Comparison of ENCODE assay signal across 8 cellular contexts in the genomic region with DNA sequence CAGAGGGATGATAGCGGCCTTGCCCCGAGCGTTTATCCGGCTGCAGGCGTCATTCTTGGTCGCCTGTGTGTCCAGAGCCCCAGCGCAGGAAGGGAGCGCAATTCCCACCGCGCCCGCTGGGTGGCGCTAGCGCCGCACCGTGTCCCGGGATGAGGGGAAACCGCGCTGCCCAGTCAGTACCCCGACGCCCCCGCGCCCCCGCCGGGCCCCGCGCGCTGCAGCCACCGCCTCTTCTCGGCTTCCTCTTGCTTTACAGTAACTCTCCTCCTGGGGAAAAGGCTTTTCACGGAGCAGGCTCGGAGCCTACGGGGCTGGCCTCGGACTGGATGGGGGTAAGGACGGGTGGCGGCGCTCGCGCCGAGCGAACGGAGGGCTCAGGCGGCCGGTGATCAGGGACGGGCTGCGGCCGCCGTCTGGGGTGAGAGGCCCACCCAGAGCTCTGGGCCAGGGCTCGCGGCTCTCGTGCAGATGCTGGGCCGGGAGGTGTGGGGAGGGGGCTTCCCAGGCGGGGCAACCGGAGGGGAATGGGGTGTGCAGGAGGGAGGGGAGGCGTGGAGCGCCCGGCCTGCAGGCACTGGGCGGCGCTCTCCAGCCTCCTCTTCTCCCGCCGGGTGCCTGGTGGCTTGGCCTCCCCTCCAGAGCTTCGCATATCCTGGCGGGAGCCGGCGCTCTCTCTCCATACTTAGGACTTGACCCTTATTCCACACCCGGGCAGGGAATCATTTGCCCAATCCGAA. TPM values are rescaled to one million over a fixed set of nuclear protein-coding genes. Genes with fewer than 3 reads are reported as not detected.
DNase-seq lines count a peak whose midpoint lies in the region; ATAC-seq and TF ChIP-seq lines count a peak whose summit lies in the region.

No MANE protein-coding gene starts in this region.

- no peaks in the 10 kb centered on the region for H4K20me1 ChIP-seq in BLaER1

- peak overlapping the region; percentile 92 for H3K4me2 ChIP-seq in BLaER1

- no peaks in the 10 kb centered on the region for H3K27me3 ChIP-seq in BLaER1

- H3K27me3 Mint-ChIP-seq in activated CD8-positive, alpha-beta T cell treated with anti-CD3 and anti-CD28 coated beads for 36 hours, result no peaks in the 10 kb centered on the region

- peak overlapping the region; percentile 87 for H3K27ac Mint-ChIP-seq in activated CD8-positive, alpha-beta T cell treated with anti-CD3 and anti-CD28 coated beads for 36 hours

- H3K4me1 ChIP-seq in BLaER1, result peaks cover 10% of the 10 kb centered on the region

- no peaks in the 10 kb centered on the region for H3K9me3 ChIP-seq in BLaER1

- DNase-seq in NCI-H526 treated with DMSO at 0.1 percent for 48 hours (lab: John Stamatoyannopoulos, UW) (peak; percentile 90), lung microvascular endothelial cell (ENCODE audit: low read depth in 2 of 2) (peak; percentile 82 to 86)
- peak; percentile 90 for DNase-seq in activated CD8-positive, alpha-beta T cell treated with anti-CD3 and anti-CD28 coated beads for 36 hours
- peak; percentile 71 for DNase-seq in effector CD4-positive, alpha-beta T cell
- peak; percentile 77 to 84 (median 81) for DNase-seq in stimulated activated CD4-positive, alpha-beta T cell treated with anti-CD3 and anti-CD28 coated beads, TNF-alpha, amount 100 ng/mL, for 48 hours (ENCODE audit: low read depth in 3 of 3)

- peaks cover 16% of the 10 kb centered on the region; the same call in 1 of the 2 replicates for H3K36me3 ChIP-seq in BLaER1

- TF ChIP-seq POLR2A in GM19193 (IDR thresholded peaks at IDR 0.05; ENCODE audit: extremely low read depth, insufficient read depth, insufficient read length), result peak; percentile 40

- intact Hi-C loops in activated CD8-positive, alpha-beta T cell treated with anti-CD3 and anti-CD28 coated beads for 36 hours (cut with micrococcal nuclease), result loop anchor here (2.0 to 10.0 kb wide), 2 partner anchors 82 to 210 kb away; no protein-coding TSS in a partner anchor

- H3K4me3 ChIP-seq in BLaER1, result peak overlapping the region; percentile 90

- ATAC-seq in HG03432 (IDR thresholded peaks at IDR 0.05; ENCODE audit: unreplicated experiment), result peak; percentile 86
- ATAC-seq in activated CD8-positive, alpha-beta T cell treated with anti-CD3 and anti-CD28 coated beads for 36 hours, result peak; percentile 93

- peak overlapping the region; percentile 77 for H3K27ac ChIP-seq in BLaER1

- POLR2A ChIA-PET in activated CD8-positive, alpha-beta T cell treated with anti-CD3 and anti-CD28 coated beads for 36 hours (lab: Charles Lee), result interaction anchor here (0.6 to 1.0 kb wide), 2 partner anchors 15 to 850 kb away, joined by 3 read pairs; no protein-coding TSS in a partner anchor

- H3K4me1 Mint-ChIP-seq in activated CD8-positive, alpha-beta T cell treated with anti-CD3 and anti-CD28 coated beads for 36 hours (ENCODE audit: low read depth), result peaks cover 6% of the 10 kb centered on the region

- CTCF ChIA-PET in activated CD8-positive, alpha-beta T cell treated with anti-CD3 and anti-CD28 coated beads for 36 hours (lab: Charles Lee), result interaction anchor here (1.0 to 4.8 kb wide), 10 partner anchors 11 to 496 kb away, joined by 3 to 41 read pairs (median 4); no protein-coding TSS in a partner anchor

- no peaks in the 10 kb centered on the region for H3K36me3 Mint-ChIP-seq in activated CD8-positive, alpha-beta T cell treated with anti-CD3 and anti-CD28 coated beads for 36 hours (ENCODE audit: low read depth)

- no peaks in the 10 kb centered on the region for H3K9me3 Mint-ChIP-seq in activated CD8-positive, alpha-beta T cell treated with anti-CD3 and anti-CD28 coated beads for 36 hours

- peak; percentile 98 for TF ChIP-seq CTCF in activated CD8-positive, alpha-beta T cell treated with anti-CD3 and anti-CD28 coated beads for 36 hours (IDR thresholded peaks at IDR 0.05)

- peak overlapping the region; percentile 86 for H3K4me3 Mint-ChIP-seq in activated CD8-positive, alpha-beta T cell treated with anti-CD3 and anti-CD28 coated beads for 36 hours

- peak overlapping the region; percentile 83 for H3K9ac ChIP-seq in BLaER1

RNA-seq across cellular contexts. Expression of a gene that starts 29.8 kb away (rescaled TPM):
- not detected for total RNA-seq in activated CD8-positive, alpha-beta T cell treated with anti-CD3 and anti-CD28 coated beads for 36 hours
- total RNA-seq in lung microvascular endothelial cell, result not detected in 2 replicates

RNA-seq across cellular contexts. Expression of a gene that starts 46.0 kb away (rescaled TPM):
- not detected for total RNA-seq in activated CD8-positive, alpha-beta T cell treated with anti-CD3 and anti-CD28 coated beads for 36 hours
- not detected in 2 replicates for total RNA-seq in lung microvascular endothelial cell

Comparison
In these comparisons a context has a peak if more than half of its experiments do, and no peak if none do; other contexts are left out.
1. Peak in every context shown above with its lines: DNase-seq, ATAC-seq, H3K4me3 ChIP-seq and H3K27ac ChIP-seq.